Comparison of ENCODE assay signal across 14 cellular contexts in the genomic region with DNA sequence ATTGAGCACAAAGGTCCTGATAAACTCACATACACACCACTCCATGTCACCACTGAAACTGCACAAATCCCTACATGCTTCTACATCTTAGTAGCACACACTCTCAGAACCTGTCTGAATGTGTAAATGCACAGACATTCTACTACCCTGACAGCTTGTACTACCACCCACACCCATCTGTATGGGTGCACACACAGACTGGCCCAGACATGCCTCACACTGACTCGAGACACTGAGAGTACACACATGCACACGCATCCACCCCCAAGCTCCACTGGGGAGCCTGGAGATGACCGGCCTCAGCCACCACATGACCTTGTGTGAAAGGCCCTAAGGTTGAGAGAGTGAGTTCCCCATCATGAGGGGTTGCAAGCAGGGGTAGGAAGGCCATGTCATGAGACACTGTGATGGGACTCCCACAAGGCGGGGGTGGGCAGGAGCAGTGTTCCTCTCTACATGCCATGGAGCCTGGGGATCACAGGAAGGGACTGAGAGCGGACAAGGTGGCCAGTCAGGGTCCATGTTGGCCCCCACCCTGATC. TPM values are rescaled to one million over a fixed set of nuclear protein-coding genes. Genes with fewer than 3 reads are reported as not detected.
DNase-seq lines count a peak whose midpoint lies in the region; ATAC-seq, FAIRE-seq and TF ChIP-seq lines count a peak whose summit lies in the region.
"Had no signal": no experiment of that assay in that cellular context is flagged by ENCODE, and none has a peak within 500 bp of the region (broad histone marks: within the 10 kb centered on the region; RNA-seq: fewer than 3 reads in every experiment).

No MANE protein-coding gene starts in this region.

- H3K36me3 Mint-ChIP-seq in CD4-positive, alpha-beta memory T cell, result peaks cover 3 to 34% of the 10 kb centered on the region in 2 donors
- H3K36me3 Mint-ChIP-seq in activated CD8-positive, alpha-beta T cell treated with anti-CD3 and anti-CD28 coated beads, Interleukin-2, amount 10 ng/mL, durations not matched to agents 7 days and 5 days (ENCODE audit: low read depth), result peaks cover 19% of the 10 kb centered on the region

- H3K4me1 Mint-ChIP-seq in CD4-positive, alpha-beta memory T cell, result peaks cover 34 to 72% (median 51%) of the 10 kb centered on the region in 4 donors
- peaks cover 51% of the 10 kb centered on the region for H3K4me1 Mint-ChIP-seq in activated CD8-positive, alpha-beta T cell treated with anti-CD3 and anti-CD28 coated beads, Interleukin-2, amount 10 ng/mL, durations not matched to agents 7 days and 5 days (ENCODE audit: low read depth)

- H3K9me3 ChIP-seq in BLaER1 (no peaks in the 10 kb centered on the region), kidney (ENCODE audit: control insufficient read depth in 1 of 2, low read length in 2 of 2) (no peaks in the 10 kb centered on the region), stomach (no peaks in the 10 kb centered on the region)
- H3K9me3 ChIP-seq in CD4-positive, alpha-beta memory T cell (ENCODE audit: control insufficient read depth in 1 of 2, low read length in 2 of 2), result no peaks in the 10 kb centered on the region
- H3K9me3 ChIP-seq: HAP-1, SJCRH30 had no signal

- peak overlapping the region; percentile 92; the same call in 1 of the 2 replicates for H3K27ac ChIP-seq in BLaER1
- no peak overlapping the region for H3K27ac ChIP-seq in CD4-positive, alpha-beta memory T cell (ENCODE audit: low read depth, low read length)
- H3K27ac ChIP-seq in kidney (ENCODE audit: low read depth in 2 of 2, low read length in 2 of 2), result peak overlapping the region; percentile 4 to 47
- H3K27ac ChIP-seq in stomach, result peak overlapping the region in 2 of 5 donors; percentile 84 to 88
- H3K27ac ChIP-seq: SJCRH30 had no signal

- TF ChIP-seq EP300 in stomach (IDR thresholded peaks at IDR 0.05), result no peak

- H4K20me1 ChIP-seq in BLaER1, result peaks cover 25% of the 10 kb centered on the region

- ATAC-seq in activated CD8-positive, alpha-beta T cell treated with anti-CD3 and anti-CD28 coated beads, Interleukin-2, amount 10 ng/mL, durations not matched to agents 7 days and 5 days, result no peak
- ATAC-seq in GM18519 (IDR thresholded peaks at IDR 0.05; ENCODE audit: low FRiP score, unreplicated experiment) (no peak), GM18858 (IDR thresholded peaks at IDR 0.05; ENCODE audit: unreplicated experiment) (no peak)
- ATAC-seq: left lobe of liver had no signal

- no peak overlapping the region for H3K4me2 ChIP-seq in BLaER1

- no peak for DNase-seq in CD4-positive, alpha-beta memory T cell
- no peak for DNase-seq in activated CD8-positive, alpha-beta T cell treated with anti-CD3 and anti-CD28 coated beads, Interleukin-2, amount 10 ng/mL, durations not matched to agents 7 days and 5 days
- peak; percentile 54 for DNase-seq in kidney
- DNase-seq in activated gamma-delta T cell treated with Interleukin-2 at 50 U/mL for 16 hours, result no peak
- no peak for DNase-seq in stomach
- DNase-seq: activated T-cell treated with anti-CD3 and anti-CD28 coated beads for 4 hours, NCI-H2107, SJCRH30 had no signal

- peak overlapping the region in 3 of 8 donors; percentile 17 to 41 (median 22) for H3K4me3 Mint-ChIP-seq in CD4-positive, alpha-beta memory T cell
- H3K4me3 Mint-ChIP-seq in activated CD8-positive, alpha-beta T cell treated with anti-CD3 and anti-CD28 coated beads, Interleukin-2, amount 10 ng/mL, durations not matched to agents 7 days and 5 days, result no peak overlapping the region

- intact Hi-C loops in CD4-positive, alpha-beta memory T cell (cut with micrococcal nuclease), result loop anchor here (5.0 to 10.0 kb wide), 2 partner anchors 37 to 421 kb away; a partner anchor contains a TSS
- intact Hi-C loops in kidney (cut with DNase I), result loop anchor here (10.0 kb wide), 1 partner anchor 451 kb away; no protein-coding TSS in a partner anchor
- intact Hi-C loops in stomach (cut with DNase I; ENCODE audit: low total_unique reads), result loop anchor here (10.0 kb wide), 1 partner anchor 91 kb away; a partner anchor contains a TSS

- H3K4me1 ChIP-seq in BLaER1, result peaks cover 62% of the 10 kb centered on the region
- H3K4me1 ChIP-seq in CD4-positive, alpha-beta memory T cell (ENCODE audit: insufficient read depth, low read length), result peaks cover 43% of the 10 kb centered on the region
- H3K4me1 ChIP-seq in kidney (ENCODE audit: control insufficient read depth in 1 of 2, insufficient read depth in 1 of 2, low read depth in 1 of 2, low read length in 2 of 2), result peaks cover 17 to 38% of the 10 kb centered on the region in 2 donors
- H3K4me1 ChIP-seq in stomach, result peaks cover 42 to 61% (median 52%) of the 10 kb centered on the region in 4 donors

- TF ChIP-seq CTCF in kidney (IDR thresholded peaks at IDR 0.05; ENCODE audit: borderline replicate concordance, extremely low read depth, insufficient read depth) (no peak), stomach (IDR thresholded peaks at IDR 0.05) (no peak)

- H3K36me3 ChIP-seq in BLaER1, result peaks cover 26% of the 10 kb centered on the region
- H3K36me3 ChIP-seq in CD4-positive, alpha-beta memory T cell (ENCODE audit: insufficient read depth, low read length), result peaks cover 8% of the 10 kb centered on the region
- no peaks in the 10 kb centered on the region for H3K36me3 ChIP-seq in kidney (ENCODE audit: control insufficient read depth in 1 of 2, insufficient read depth in 2 of 2, low read length in 2 of 2)
- peaks cover 0 to 17% (median 6%) of the 10 kb centered on the region in 4 donors for H3K36me3 ChIP-seq in stomach
- H3K36me3 ChIP-seq: SJCRH30 had no signal

- CTCF ChIA-PET in CD4-positive, alpha-beta memory T cell (lab: Charles Lee; ENCODE audit: partially characterized antibody), result interaction anchor here (1.2 to 9.4 kb wide), 11 partner anchors 8 to 565 kb away, joined by 3 to 194 read pairs (median 8); a partner anchor contains a TSS
- CTCF ChIA-PET in activated CD8-positive, alpha-beta T cell treated with anti-CD3 and anti-CD28 coated beads, Interleukin-2, amount 10 ng/mL, durations not matched to agents 7 days and 5 days (lab: Charles Lee), result interaction anchor here (1.0 to 12.2 kb wide), 7 partner anchors 8 to 91 kb away, joined by 3 to 202 read pairs (median 10); a partner anchor contains a TSS

- no peaks in the 10 kb centered on the region for H3K27me3 ChIP-seq in BLaER1
- no peaks in the 10 kb centered on the region for H3K27me3 ChIP-seq in CD4-positive, alpha-beta memory T cell (ENCODE audit: insufficient read depth, low read length)
- no peaks in the 10 kb centered on the region for H3K27me3 ChIP-seq in stomach
- H3K27me3 ChIP-seq: SJCRH30 had no signal

- no peak for TF ChIP-seq POLR2A in stomach (IDR thresholded peaks at IDR 0.05)

- H3K9ac ChIP-seq in BLaER1 (peak overlapping the region; percentile 38; the same call in 1 of the 2 replicates), kidney (ENCODE audit: low read length in 2 of 2) (peak overlapping the region in 1 of 2 donors; percentile 43)

- H3K27ac Mint-ChIP-seq in CD4-positive, alpha-beta memory T cell, result peak overlapping the region; percentile 37 to 96 (median 84)
- H3K27ac Mint-ChIP-seq in activated CD8-positive, alpha-beta T cell treated with anti-CD3 and anti-CD28 coated beads, Interleukin-2, amount 10 ng/mL, durations not matched to agents 7 days and 5 days, result peak overlapping the region; percentile 63

- peaks cover 0 to 7% (median 0%) of the 10 kb centered on the region in 8 donors for H3K9me3 Mint-ChIP-seq in CD4-positive, alpha-beta memory T cell
- H3K9me3 Mint-ChIP-seq in activated CD8-positive, alpha-beta T cell treated with anti-CD3 and anti-CD28 coated beads, Interleukin-2, amount 10 ng/mL, durations not matched to agents 7 days and 5 days (ENCODE audit: insufficient read depth), result no peaks in the 10 kb centered on the region

- WGBS in stomach, 5 donors, result 71 to 92% (median 90%) methylated on average over 4 to 5 of the region's 5 CpGs

- peaks cover 0 to 1% of the 10 kb centered on the region in 2 donors for H3K27me3 Mint-ChIP-seq in CD4-positive, alpha-beta memory T cell
- H3K27me3 Mint-ChIP-seq in activated CD8-positive, alpha-beta T cell treated with anti-CD3 and anti-CD28 coated beads, Interleukin-2, amount 10 ng/mL, durations not matched to agents 7 days and 5 days (ENCODE audit: low read depth), result no peaks in the 10 kb centered on the region

- POLR2A ChIA-PET in CD4-positive, alpha-beta memory T cell (lab: Charles Lee; ENCODE audit: partially characterized antibody), result interaction anchor here (1.8 to 3.6 kb wide), 5 partner anchors 70 to 418 kb away, joined by 19 to 46 read pairs (median 44); a partner anchor contains a TSS
- POLR2A ChIA-PET in activated CD8-positive, alpha-beta T cell treated with anti-CD3 and anti-CD28 coated beads, Interleukin-2, amount 10 ng/mL, durations not matched to agents 7 days and 5 days (lab: Charles Lee), result interaction anchor here (2.5 kb wide), 1 partner anchor 12 kb away, joined by 7 read pairs; no protein-coding TSS in a partner anchor

- H3K4me3 ChIP-seq in BLaER1 (no peak overlapping the region), kidney (ENCODE audit: low read length in 2 of 2) (no peak overlapping the region), stomach (no peak overlapping the region)
- H3K4me3 ChIP-seq in CD4-positive, alpha-beta memory T cell (ENCODE audit: low read length in 2 of 2), result no peak overlapping the region
- H3K4me3 ChIP-seq: HAP-1, SJCRH30 had no signal

- no peak for FAIRE-seq in kidney (lab: Jason Lieb, UNC)
- FAIRE-seq: G401.6 had no signal

RNA-seq across cellular contexts. Expression of a gene that starts 28.1 kb away (rescaled TPM):
- 100 to 1,000 TPM; 144 to 157 TPM for total RNA-seq in CD4-positive, alpha-beta memory T cell
- 10 to 100 TPM in 1 of 2 donors, 1 to 10 TPM in 1; 9.5 to 36.8 TPM for polyA plus RNA-seq in CD4-positive, alpha-beta memory T cell
- total RNA-seq in activated CD8-positive, alpha-beta T cell treated with anti-CD3 and anti-CD28 coated beads, Interleukin-2, amount 10 ng/mL, durations not matched to agents 7 days and 5 days, result 10 to 100 TPM; 84.3 to 89.6 TPM
- total RNA-seq in kidney (80.8 TPM), stomach (100 to 1,000 TPM in 3 of 5 donors, 10 to 100 TPM in 2; 61.9 to 201 (median 127) TPM)
- polyA plus RNA-seq in kidney (ENCODE audit: insufficient read depth, low read depth, low replicate concordance) (58.2 TPM), stomach (10 to 100 TPM; 32.2 to 51.1 (median 38.2) TPM)

RNA-seq across cellular contexts. Expression of a gene that starts 49.9 kb away (rescaled TPM):
- total RNA-seq in CD4-positive, alpha-beta memory T cell, result 1 to 10 TPM in 1 of 2 experiments, under 1 TPM in 1; 0.75 to 1.7 TPM
- 1 to 10 TPM in 1 of 2 donors, under 1 TPM in 1; 0.11 to 1.2 TPM for polyA plus RNA-seq in CD4-positive, alpha-beta memory T cell
- under 1 TPM; 0.26 to 0.37 TPM for total RNA-seq in activated CD8-positive, alpha-beta T cell treated with anti-CD3 and anti-CD28 coated beads, Interleukin-2, amount 10 ng/mL, durations not matched to agents 7 days and 5 days
- total RNA-seq in kidney (42.0 TPM), stomach (100 to 1,000 TPM in 2 of 5 donors, 10 to 100 TPM in 2, 1 to 10 TPM in 1; 3.5 to 548 (median 35.8) TPM)
- polyA plus RNA-seq in kidney (ENCODE audit: insufficient read depth, low read depth, low replicate concordance) (12.6 TPM), stomach (10 to 100 TPM in 2 of 3 donors, 1 to 10 TPM in 1; 4.7 to 17.8 (median 14.1) TPM)
